9 cellular contexts compared by ENCODE assay signal in genomic region chr14:61662001-61662400, GRCh38. TPM values are rescaled to one million over a fixed set of nuclear protein-coding genes. Genes with fewer than 3 reads are reported as not detected.
DNase-seq lines count a peak whose midpoint lies in the region; ATAC-seq and TF ChIP-seq lines count a peak whose summit lies in the region.
"Had no signal": no experiment of that assay in that cellular context is flagged by ENCODE, and none has a peak within 500 bp of the region (broad histone marks: within the 10 kb centered on the region; RNA-seq: fewer than 3 reads in every experiment).

No MANE protein-coding gene starts in this region.

- H4K20me1 ChIP-seq in BLaER1 (no peaks in the 10 kb centered on the region), Karpas-422 (ENCODE audit: insufficient read depth, low read depth, low read length) (no peaks in the 10 kb centered on the region)

- H3K27me3 ChIP-seq in BLaER1, result no peaks in the 10 kb centered on the region
- no peaks in the 10 kb centered on the region for H3K27me3 ChIP-seq in Karpas-422 (ENCODE audit: low read length)

- TF ChIP-seq CTCF in fibroblast of pulmonary artery (IDR thresholded peaks at IDR 0.05; ENCODE audit: low read length, missing control alignments) (no peak), GM20000 (IDR thresholded peaks at IDR 0.05; ENCODE audit: extremely low read depth, missing control alignments) (no peak)

- peaks cover 6% of the 10 kb centered on the region; the same call in 1 of the 2 replicates for H3K9me3 ChIP-seq in BLaER1
- no peaks in the 10 kb centered on the region for H3K9me3 ChIP-seq in Karpas-422 (ENCODE audit: low read length)

- H2AFZ ChIP-seq in Karpas-422 (ENCODE audit: low read length), result no peak overlapping the region

- H3K36me3 ChIP-seq in BLaER1 (no peaks in the 10 kb centered on the region), Karpas-422 (ENCODE audit: insufficient read depth, low read length) (no peaks in the 10 kb centered on the region)

- H3K79me2 ChIP-seq in Karpas-422 (ENCODE audit: low read length), result no peaks in the 10 kb centered on the region

- H3K4me1 ChIP-seq in BLaER1 (peaks cover 44% of the 10 kb centered on the region), Karpas-422 (ENCODE audit: low read length) (peaks cover 57% of the 10 kb centered on the region)

- H3K9me2 ChIP-seq in Karpas-422 (replicated peaks; ENCODE audit: insufficient read depth, low read length), result no peaks in the 10 kb centered on the region

- H3K27ac ChIP-seq in BLaER1, result no peak overlapping the region
- peak overlapping the region; percentile 96 for H3K27ac ChIP-seq in Karpas-422 (ENCODE audit: low read length)

- H3K4me3 ChIP-seq in BLaER1 (no peak overlapping the region), Karpas-422 (ENCODE audit: low read length) (peak overlapping the region; percentile 37), fibroblast of pulmonary artery (replicated peaks; ENCODE audit: low read depth, low read length) (no peak overlapping the region)

- ATAC-seq in GM21423 (IDR thresholded peaks at IDR 0.05; ENCODE audit: unreplicated experiment), result peak; percentile 8

- H3K4me2 ChIP-seq in BLaER1 (peak overlapping the region; percentile 40), Karpas-422 (ENCODE audit: low read depth, low read length, poor library complexity, severe bottlenecking) (peak overlapping the region; percentile 75)

- no peak for DNase-seq in Karpas-422
- DNase-seq in fibroblast of pulmonary artery (ENCODE audit: low read depth), result peak; percentile 33
- no peak for DNase-seq in COLO668 (lab: John Stamatoyannopoulos, UW; ENCODE audit: unreplicated experiment)
- no peak for DNase-seq in GM20000 (ENCODE audit: low spot score)
- no peak for DNase-seq in H4 (ENCODE audit: low spot score)
- DNase-seq in posterior vena cava (ENCODE audit: low spot score), result no peak
- DNase-seq: NCI-H446 treated with DMSO at 0.1 percent for 48 hours had no signal

- intact Hi-C loops in posterior vena cava (cut with DNase I), result no loop called here

- H3K9ac ChIP-seq in BLaER1 (no peak overlapping the region), Karpas-422 (ENCODE audit: low read length) (peak overlapping the region; percentile 65)

RNA-seq across cellular contexts. Expression of gene HIF1A, which starts 33.3 kb away (rescaled TPM):
- total RNA-seq in Karpas-422 (2014; rRNA removed; shearing (Covaris generic); ENCODE audit: low replicate concordance), result 111 and 233 TPM in 2 replicates
- 168 and 242 TPM in 2 replicates for total RNA-seq in H4 (2014; rRNA removed; shearing (Covaris generic))
- total RNA-seq in posterior vena cava, result 100 to 1,000 TPM; 131 to 187 TPM
